Comparison of ENCODE assay signal across 18 cellular contexts in genomic region chr2:182618672-182619079, GRCh38.
DNase-seq lines count a peak whose midpoint lies in the region; ATAC-seq, FAIRE-seq and TF ChIP-seq lines count a peak whose summit lies in the region.
"Had no signal": no experiment of that assay in that cellular context is flagged by ENCODE, and none has a peak within 500 bp of the region (broad histone marks: within the 10 kb centered on the region; RNA-seq: fewer than 3 reads in every experiment).

No MANE protein-coding gene starts in this region.

- ATAC-seq in right cardiac atrium, result peak; percentile 40 to 88
- ATAC-seq: stimulated activated memory B cell treated with anti-CD40 and anti-IgM and Interleukin-4, amounts not matched to agents 10 μg/mL and 1 μg/mL and 100 μg/mL, for 72 hours had no signal

- H3K4me3 ChIP-seq in ACC112 (ENCODE audit: low read depth, low read length), result no peak overlapping the region
- no peak overlapping the region for H3K4me3 ChIP-seq in bronchial epithelial cell (ENCODE audit: low read depth, low read length)
- H3K4me3 ChIP-seq in right cardiac atrium (ENCODE audit: low read length), result no peak overlapping the region
- H3K4me3 ChIP-seq: upper lobe of left lung had no signal

- FAIRE-seq in bronchial epithelial cell (lab: Jason Lieb, UNC) (no peak), GM12891 (lab: Jason Lieb, UNC) (no peak)
- FAIRE-seq: keratinocyte, TTC549 had no signal

- TF ChIP-seq CTCF in bronchial epithelial cell (IDR thresholded peaks at IDR 0.05; ENCODE audit: insufficient read depth, low read length, severe bottlenecking), result no peak

- H3K36me3 ChIP-seq in ACC112 (ENCODE audit: insufficient read depth, low read length) (no peaks in the 10 kb centered on the region), bronchial epithelial cell (ENCODE audit: control insufficient read depth, insufficient read depth, low read length) (no peaks in the 10 kb centered on the region)
- H3K36me3 ChIP-seq: upper lobe of left lung had no signal

- H3K79me2 ChIP-seq in ACC112 (ENCODE audit: control insufficient read depth, insufficient read depth, low read length, unreplicated experiment), result no peaks in the 10 kb centered on the region

- H3K27me3 ChIP-seq in ACC112 (ENCODE audit: insufficient read depth, low read length) (no peaks in the 10 kb centered on the region), bronchial epithelial cell (ENCODE audit: control insufficient read depth, insufficient read depth, low read length) (no peaks in the 10 kb centered on the region), right cardiac atrium (ENCODE audit: control insufficient read depth, insufficient read depth) (no peaks in the 10 kb centered on the region)
- H3K27me3 ChIP-seq: upper lobe of left lung had no signal

- no peak for TF ChIP-seq POLR2A in GM12891 (IDR thresholded peaks at IDR 0.05; ENCODE audit: low read depth, low read length)

- H3K4me1 ChIP-seq in ACC112 (ENCODE audit: control insufficient read depth, insufficient read depth, low read length, unreplicated experiment), result peaks cover 33% of the 10 kb centered on the region
- no peaks in the 10 kb centered on the region for H3K4me1 ChIP-seq in right cardiac atrium (ENCODE audit: control insufficient read depth, insufficient read depth, low read length)
- H3K4me1 ChIP-seq: upper lobe of left lung had no signal

- intact Hi-C loops in right cardiac atrium (cut with DNase I), result no loop called here

- no peaks in the 10 kb centered on the region for H3K9me3 ChIP-seq in right cardiac atrium (ENCODE audit: control insufficient read depth, low read length)
- H3K9me3 ChIP-seq: upper lobe of left lung had no signal

- H3K27ac ChIP-seq in ACC112 (ENCODE audit: low read depth, low read length) (peak overlapping the region; percentile 47), right cardiac atrium (ENCODE audit: low read length) (no peak overlapping the region)
- H3K27ac ChIP-seq: upper lobe of left lung had no signal

- H2AFZ ChIP-seq in ACC112 (ENCODE audit: low read length, unreplicated experiment), result peak overlapping the region; percentile 39

- DNase-seq in LHCN-M2 (ENCODE audit: low read depth), result peak; percentile 57
- DNase-seq in bronchial epithelial cell (ENCODE audit: low read depth), result peak; percentile 40
- DNase-seq in right cardiac atrium, result peak in 1 of 3 donors; percentile 16
- no peak for DNase-seq in hippocampal formation (lab: John Stamatoyannopoulos, UW)
- DNase-seq in NCI-H526 treated with DMSO at 0.1 percent for 48 hours (lab: John Stamatoyannopoulos, UW), result no peak
- no peak for DNase-seq in NCI-H1105 (lab: John Stamatoyannopoulos, UW)
- DNase-seq in GM12891 (ENCODE audit: insufficient read length, low spot score), result no peak
- DNase-seq: activated CD4-positive, alpha-beta T cell treated with anti-CD3 and anti-CD28 coated beads, Interleukin-2, amount 50 U/mL, for 48 hours; activated naive CD8-positive, alpha-beta T cell treated with anti-CD3 and anti-CD28 coated beads, Interleukin-2, amount 10 ng/mL, durations not matched to agents 7 days and 5 days; activated T-cell treated with anti-CD3 and anti-CD28 coated beads, Interleukin-2, amount 50 U/mL, for 72 hours; Calu3; NCI-H187; NCI-H524; upper lobe of left lung had no signal

- WGBS in right cardiac atrium, result 34% methylated on average over 6 of the region's 6 CpGs

TF ChIP-seq in GM12891, 5 proteins besides CTCF, POLR2A, EP300 and RAD21:
- TF ChIP-seq TAF1 (IDR thresholded peaks at IDR 0.05; ENCODE audit: low read depth, low read length) (no peak), POU2F2 (IDR thresholded peaks at IDR 0.05; ENCODE audit: low read depth, low read length) (no peak), PAX5 (IDR thresholded peaks at IDR 0.05; ENCODE audit: insufficient read depth, low read length, severe bottlenecking) (no peak), POLR2AphosphoS5 (IDR thresholded peaks at IDR 0.05; ENCODE audit: low read depth, low read length) (no peak), SPI1 (IDR thresholded peaks at IDR 0.05; ENCODE audit: low read depth, low read length) (no peak)

Comparison
In these comparisons a context has a peak if more than half of its experiments do, and no peak if none do; other contexts are left out.
1. DNase-seq: peak in LHCN-M2 (single experiment) and bronchial epithelial cell (single experiment); none in hippocampal formation (0 of 2), NCI-H526 treated with DMSO at 0.1 percent for 48 hours (single experiment), NCI-H1105 (single experiment) and GM12891 (single experiment).